ENCODE assay signal across 1 cellular context in the genomic region with DNA sequence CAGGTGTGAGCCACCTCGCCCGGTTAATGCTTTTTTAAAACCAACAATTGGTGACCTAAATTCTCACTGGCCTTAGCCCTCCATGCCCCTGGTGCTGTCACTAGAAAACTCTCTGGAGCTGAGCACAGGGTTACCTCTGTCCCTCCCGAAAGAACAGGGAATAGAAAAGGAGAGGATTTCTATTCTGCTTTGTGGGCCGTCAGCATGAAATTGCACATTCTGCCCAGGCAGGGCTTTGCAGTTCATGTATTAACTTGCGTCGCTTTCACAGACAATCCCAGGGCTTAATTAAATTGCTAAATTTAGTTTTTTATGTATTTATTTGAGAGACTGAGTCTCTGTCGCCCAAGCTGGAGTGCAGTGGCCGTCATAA.
TF ChIP-seq lines count a peak whose summit lies in the region.

No MANE protein-coding gene starts in this region.

TF ChIP-seq in HepG2, 621 proteins besides CTCF, POLR2A, EP300 and RAD21:
- TF ChIP-seq, protein P1, sequence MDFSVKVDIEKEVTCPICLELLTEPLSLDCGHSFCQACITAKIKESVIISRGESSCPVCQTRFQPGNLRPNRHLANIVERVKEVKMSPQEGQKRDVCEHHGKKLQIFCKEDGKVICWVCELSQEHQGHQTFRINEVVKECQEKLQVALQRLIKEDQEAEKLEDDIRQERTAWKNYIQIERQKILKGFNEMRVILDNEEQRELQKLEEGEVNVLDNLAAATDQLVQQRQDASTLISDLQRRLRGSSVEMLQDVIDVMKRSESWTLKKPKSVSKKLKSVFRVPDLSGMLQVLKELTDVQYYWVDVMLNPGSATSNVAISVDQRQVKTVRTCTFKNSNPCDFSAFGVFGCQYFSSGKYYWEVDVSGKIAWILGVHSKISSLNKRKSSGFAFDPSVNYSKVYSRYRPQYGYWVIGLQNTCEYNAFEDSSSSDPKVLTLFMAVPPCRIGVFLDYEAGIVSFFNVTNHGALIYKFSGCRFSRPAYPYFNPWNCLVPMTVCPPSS (IDR thresholded peaks at IDR 0.05): no peak
- TF ChIP-seq, protein P2, sequence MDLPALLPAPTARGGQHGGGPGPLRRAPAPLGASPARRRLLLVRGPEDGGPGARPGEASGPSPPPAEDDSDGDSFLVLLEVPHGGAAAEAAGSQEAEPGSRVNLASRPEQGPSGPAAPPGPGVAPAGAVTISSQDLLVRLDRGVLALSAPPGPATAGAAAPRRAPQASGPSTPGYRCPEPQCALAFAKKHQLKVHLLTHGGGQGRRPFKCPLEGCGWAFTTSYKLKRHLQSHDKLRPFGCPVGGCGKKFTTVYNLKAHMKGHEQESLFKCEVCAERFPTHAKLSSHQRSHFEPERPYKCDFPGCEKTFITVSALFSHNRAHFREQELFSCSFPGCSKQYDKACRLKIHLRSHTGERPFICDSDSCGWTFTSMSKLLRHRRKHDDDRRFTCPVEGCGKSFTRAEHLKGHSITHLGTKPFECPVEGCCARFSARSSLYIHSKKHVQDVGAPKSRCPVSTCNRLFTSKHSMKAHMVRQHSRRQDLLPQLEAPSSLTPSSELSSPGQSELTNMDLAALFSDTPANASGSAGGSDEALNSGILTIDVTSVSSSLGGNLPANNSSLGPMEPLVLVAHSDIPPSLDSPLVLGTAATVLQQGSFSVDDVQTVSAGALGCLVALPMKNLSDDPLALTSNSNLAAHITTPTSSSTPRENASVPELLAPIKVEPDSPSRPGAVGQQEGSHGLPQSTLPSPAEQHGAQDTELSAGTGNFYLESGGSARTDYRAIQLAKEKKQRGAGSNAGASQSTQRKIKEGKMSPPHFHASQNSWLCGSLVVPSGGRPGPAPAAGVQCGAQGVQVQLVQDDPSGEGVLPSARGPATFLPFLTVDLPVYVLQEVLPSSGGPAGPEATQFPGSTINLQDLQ (CRISPR knock-in tag; IDR thresholded peaks at IDR 0.05): 0 out of 2 replicates have a peak, but pooled peaks have one; percentile 14
- no peak for TF ChIP-seq ZNF746 (CRISPR knock-in tag; IDR thresholded peaks at IDR 0.05)
- TF ChIP-seq, protein P3, sequence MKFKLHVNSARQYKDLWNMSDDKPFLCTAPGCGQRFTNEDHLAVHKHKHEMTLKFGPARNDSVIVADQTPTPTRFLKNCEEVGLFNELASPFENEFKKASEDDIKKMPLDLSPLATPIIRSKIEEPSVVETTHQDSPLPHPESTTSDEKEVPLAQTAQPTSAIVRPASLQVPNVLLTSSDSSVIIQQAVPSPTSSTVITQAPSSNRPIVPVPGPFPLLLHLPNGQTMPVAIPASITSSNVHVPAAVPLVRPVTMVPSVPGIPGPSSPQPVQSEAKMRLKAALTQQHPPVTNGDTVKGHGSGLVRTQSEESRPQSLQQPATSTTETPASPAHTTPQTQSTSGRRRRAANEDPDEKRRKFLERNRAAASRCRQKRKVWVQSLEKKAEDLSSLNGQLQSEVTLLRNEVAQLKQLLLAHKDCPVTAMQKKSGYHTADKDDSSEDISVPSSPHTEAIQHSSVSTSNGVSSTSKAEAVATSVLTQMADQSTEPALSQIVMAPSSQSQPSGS (CRISPR knock-in tag; IDR thresholded peaks at IDR 0.05): 0 out of 2 replicates have a peak, but pooled peaks have one; percentile 2
